ENCODE assay signal across 1 cellular context in the genomic region with DNA sequence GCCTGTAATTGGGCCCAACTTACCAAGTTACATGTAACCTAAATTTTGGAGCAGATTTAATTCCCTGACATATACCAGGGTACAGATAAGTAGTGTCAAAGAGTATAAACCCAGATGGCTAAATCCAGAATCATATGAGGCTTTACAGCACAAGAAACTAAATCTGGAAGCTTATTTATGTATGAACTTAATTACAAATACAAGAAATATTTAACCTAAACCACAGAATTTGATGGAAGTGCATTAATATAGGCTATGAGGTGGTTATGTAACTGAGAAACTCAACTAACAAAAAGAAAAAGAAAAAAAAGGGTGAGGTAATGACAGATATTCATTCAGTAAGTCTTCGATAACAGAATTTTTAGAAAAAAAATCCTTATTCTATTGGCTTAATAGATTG.
TF ChIP-seq lines count a peak whose summit lies in the region.

No MANE protein-coding gene starts in this region.

TF ChIP-seq in GM23338, 12 proteins besides CTCF, POLR2A, EP300 and RAD21 (continued from another document):
- no peak for TF ChIP-seq ZNF462 (CRISPR knock-in tag; IDR thresholded peaks at IDR 0.05)
- no peak for TF ChIP-seq CREB1 (CRISPR knock-in tag; IDR thresholded peaks at IDR 0.05; ENCODE audit: low read depth)
